Comparison of ENCODE assay signal across 10 cellular contexts in the genomic region with DNA sequence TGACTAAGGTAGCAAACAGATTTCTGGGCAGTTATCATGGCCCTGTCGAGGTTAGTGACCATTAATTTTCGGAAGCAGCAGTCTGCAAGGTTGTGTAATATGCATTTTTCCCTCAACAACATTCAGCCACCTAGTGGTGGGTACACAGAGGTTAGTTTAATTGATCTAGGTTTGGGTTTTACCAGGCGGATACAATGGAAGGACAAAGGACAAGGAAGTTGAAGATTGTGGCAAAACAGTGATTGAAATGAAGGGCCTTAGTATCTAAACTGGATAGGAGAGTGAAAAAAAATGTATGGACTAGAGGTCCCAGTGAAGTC. TPM values are rescaled to one million over a fixed set of nuclear protein-coding genes. Genes with fewer than 3 reads are reported as not detected.
DNase-seq lines count a peak whose midpoint lies in the region; FAIRE-seq and TF ChIP-seq lines count a peak whose summit lies in the region.
"Had no signal": no experiment of that assay in that cellular context is flagged by ENCODE, and none has a peak within 500 bp of the region (broad histone marks: within the 10 kb centered on the region; RNA-seq: fewer than 3 reads in every experiment).

No MANE protein-coding gene starts in this region.

- H3K4me1 ChIP-seq in Peyer's patch = peaks cover 6 to 49% (median 17%) of the 10 kb centered on the region in 4 donors

- no peaks in the 10 kb centered on the region for H3K27me3 ChIP-seq in Peyer's patch

- H3K36me3 ChIP-seq in Peyer's patch = no peaks in the 10 kb centered on the region

- in situ Hi-C loops in ACHN (cut with HindIII; ENCODE audit: low pct_ligation_motif_present, low pct_unique_long_range_greater_than_20kb, low sequenced_read_pairs) = no loop called here

- DNase-seq in ACHN = peak; percentile 40
- DNase-seq in GM12891 (ENCODE audit: insufficient read length, low spot score) = no peak
- no peak for DNase-seq in Peyer's patch
- peak; percentile 73 to 81 for DNase-seq in foreskin fibroblast
- peak; percentile 62 for DNase-seq in urothelium cell line (ENCODE audit: low spot score)
- DNase-seq in ecto neural progenitor cell (ENCODE audit: low spot score) = no peak
- no peak for DNase-seq in stimulated activated CD4-positive, alpha-beta T cell treated with anti-CD3 and anti-CD28 coated beads, Interleukin-2, amount 100 ng/mL, for 48 hours
- DNase-seq in stimulated activated naive CD4-positive, alpha-beta T cell treated with Interleukin-2 at 50 U/mL for 16 hours (lab: John Stamatoyannopoulos, UW) = no peak

- TF ChIP-seq POLR2A in GM12891 (IDR thresholded peaks at IDR 0.05; ENCODE audit: low read depth, low read length) (no peak), Peyer's patch (IDR thresholded peaks at IDR 0.05) (no peak)

- TF ChIP-seq CTCF in Peyer's patch (IDR thresholded peaks at IDR 0.05) = peak; percentile 34 to 51 (median 46)
- TF ChIP-seq CTCF in foreskin fibroblast (IDR thresholded peaks at IDR 0.05; ENCODE audit: low read depth, low read length) = peak; percentile 54

- H3K4me3 ChIP-seq in Peyer's patch = no peak overlapping the region
- no peak overlapping the region for H3K4me3 ChIP-seq in foreskin fibroblast (ENCODE audit: low read depth in 1 of 2, low read length in 2 of 2)

- peak; percentile 68 for FAIRE-seq in GM12891 (lab: Jason Lieb, UNC)
- FAIRE-seq in urothelium cell line (lab: Jason Lieb, UNC) = no peak
- FAIRE-seq: endometrium had no signal

- H3K9me3 ChIP-seq in Peyer's patch = no peaks in the 10 kb centered on the region

- H3K27ac ChIP-seq in Peyer's patch = peak overlapping the region in 3 of 4 donors; percentile 94 to 99 (median 97)

TF ChIP-seq in GM12891, 5 proteins besides CTCF, POLR2A, EP300 and RAD21:
- no peak for TF ChIP-seq PAX5 (IDR thresholded peaks at IDR 0.05; ENCODE audit: insufficient read depth, low read length, severe bottlenecking)
- TF ChIP-seq TAF1 (IDR thresholded peaks at IDR 0.05; ENCODE audit: low read depth, low read length) = no peak
- TF ChIP-seq POLR2AphosphoS5 (IDR thresholded peaks at IDR 0.05; ENCODE audit: low read depth, low read length) = no peak
- peak; percentile 89 for TF ChIP-seq POU2F2 (IDR thresholded peaks at IDR 0.05; ENCODE audit: low read depth, low read length)
TF ChIP-seq in GM12891: peak in this region for 1.

RNA-seq across cellular contexts. Expression of a gene that starts 2.6 kb away (rescaled TPM):
- 41.9 TPM for polyA plus RNA-seq in GM12891 (2012; ENCODE audit: low read depth, missing spikeins)
- 1 to 10 TPM; 3.7 to 7.7 (median 4.8) TPM for total RNA-seq in Peyer's patch

RNA-seq across cellular contexts. Expression of a gene that starts 2.9 kb away (rescaled TPM):
- 9.4 TPM for polyA plus RNA-seq in GM12891 (2012; ENCODE audit: low read depth, missing spikeins)
- 10 to 100 TPM in 3 of 4 donors, not detected in 1; 23.1 to 30.8 (median 26.5) TPM for total RNA-seq in Peyer's patch

RNA-seq across cellular contexts. Expression of a gene that starts 53.8 kb away (rescaled TPM):
- polyA plus RNA-seq in GM12891 (2012; ENCODE audit: low read depth, missing spikeins) = not detected
- total RNA-seq in Peyer's patch = not detected
- total RNA-seq: subcutaneous adipose tissue had no signal

Comparison
In these comparisons a context has a peak if more than half of its experiments do, and no peak if none do; other contexts are left out.
1. DNase-seq: peak in ACHN (single experiment), foreskin fibroblast (2 of 2) and urothelium cell line (single experiment); none in GM12891 (single experiment), Peyer's patch (0 of 3), ecto neural progenitor cell (single experiment), stimulated activated CD4-positive, alpha-beta T cell treated with anti-CD3 and anti-CD28 coated beads, Interleukin-2, amount 100 ng/mL, for 48 hours (0 of 2) and stimulated activated naive CD4-positive, alpha-beta T cell treated with Interleukin-2 at 50 U/mL for 16 hours (single experiment).